In genomic region chr11:113447621-113448310, GRCh38 we compare ENCODE assay signal across 15 cellular contexts. TPM values are rescaled to one million over a fixed set of nuclear protein-coding genes. Genes with fewer than 3 reads are reported as not detected.
A peak's percentile ranks its signal among the peaks of the same experiment; 100 is the strongest.
DNase-seq lines count a peak whose midpoint lies in the region; TF ChIP-seq lines count a peak whose summit lies in the region.
"Had no signal": no experiment of that assay in that cellular context is flagged by ENCODE, and none has a peak within 500 bp of the region (broad histone marks: within the 10 kb centered on the region; RNA-seq: fewer than 3 reads in every experiment).

No MANE protein-coding gene starts in this region.

- DNase-seq in AG10803 (ENCODE audit: low read depth) (peak; percentile 6), HS-5 (ENCODE audit: low read depth) (peak; percentile 24), glomerular visceral epithelial cell (ENCODE audit: extremely low spot score) (peak; percentile 33), coronary artery (ENCODE audit: low spot score) (no peak), mesenteric fat pad (ENCODE audit: low spot score) (no peak)
- peak; percentile 16 for DNase-seq in activated CD4-positive, alpha-beta memory T cell treated with anti-CD3 and anti-CD28 coated beads for 36 hours
- no peak for DNase-seq in activated CD4-positive, CD25-positive, alpha-beta regulatory T cell treated with anti-CD3 and anti-CD28 coated beads, Interleukin-2, amount 50 U/mL, for 72 hours
- no peak for DNase-seq in activated naive CD4-positive, alpha-beta T cell treated with anti-CD3 and anti-CD28 coated beads, Interleukin-2, amount 10 ng/mL, durations not matched to agents 7 days and 5 days
- DNase-seq: activated CD4-positive, alpha-beta T cell treated with anti-CD3 and anti-CD28 coated beads, Interleukin-2, amount 50 U/mL, for 4 hours; KG1; right cardiac atrium; testis had no signal

- H3K27me3 Mint-ChIP-seq in activated CD4-positive, alpha-beta memory T cell treated with anti-CD3 and anti-CD28 coated beads for 36 hours, result peaks cover 8% of the 10 kb centered on the region
- H3K27me3 Mint-ChIP-seq in activated naive CD4-positive, alpha-beta T cell treated with anti-CD3 and anti-CD28 coated beads, Interleukin-2, amount 10 ng/mL, durations not matched to agents 7 days and 5 days, result peaks cover 16% of the 10 kb centered on the region

- CTCF ChIA-PET in activated CD4-positive, alpha-beta memory T cell treated with anti-CD3 and anti-CD28 coated beads for 36 hours (lab: Charles Lee), result no interaction called here
- CTCF ChIA-PET in activated naive CD4-positive, alpha-beta T cell treated with anti-CD3 and anti-CD28 coated beads, Interleukin-2, amount 10 ng/mL, durations not matched to agents 7 days and 5 days (lab: Charles Lee), result no interaction called here

- POLR2A ChIA-PET in activated CD4-positive, alpha-beta memory T cell treated with anti-CD3 and anti-CD28 coated beads for 36 hours (lab: Charles Lee), result no interaction called here

- no peak overlapping the region for H3K27ac ChIP-seq in coronary artery
- H3K27ac ChIP-seq: testis had no signal

- no peak overlapping the region for H3K4me3 Mint-ChIP-seq in activated CD4-positive, alpha-beta memory T cell treated with anti-CD3 and anti-CD28 coated beads for 36 hours
- no peak overlapping the region for H3K4me3 Mint-ChIP-seq in activated naive CD4-positive, alpha-beta T cell treated with anti-CD3 and anti-CD28 coated beads, Interleukin-2, amount 10 ng/mL, durations not matched to agents 7 days and 5 days
- H3K4me3 Mint-ChIP-seq: CD14-positive monocyte had no signal

- no peak overlapping the region for H3K4me3 ChIP-seq in AG10803 (ENCODE audit: low read length)
- H3K4me3 ChIP-seq in coronary artery, result no peak overlapping the region
- H3K4me3 ChIP-seq: adrenal gland, testis had no signal

- TF ChIP-seq CTCF in AG10803 (conservative IDR thresholded peaks at IDR 0.05; ENCODE audit: low read length) (no peak), coronary artery (IDR thresholded peaks at IDR 0.05) (no peak)

- intact Hi-C loops in activated CD4-positive, alpha-beta memory T cell treated with anti-CD3 and anti-CD28 coated beads for 36 hours (cut with micrococcal nuclease), result no loop called here

- peaks cover 3% of the 10 kb centered on the region for H3K4me1 Mint-ChIP-seq in activated CD4-positive, alpha-beta memory T cell treated with anti-CD3 and anti-CD28 coated beads for 36 hours (ENCODE audit: low read depth)
- no peaks in the 10 kb centered on the region for H3K4me1 Mint-ChIP-seq in activated naive CD4-positive, alpha-beta T cell treated with anti-CD3 and anti-CD28 coated beads, Interleukin-2, amount 10 ng/mL, durations not matched to agents 7 days and 5 days
- H3K4me1 Mint-ChIP-seq: CD14-positive monocyte had no signal

- no peaks in the 10 kb centered on the region for H3K9me3 Mint-ChIP-seq in activated CD4-positive, alpha-beta memory T cell treated with anti-CD3 and anti-CD28 coated beads for 36 hours
- no peaks in the 10 kb centered on the region for H3K9me3 Mint-ChIP-seq in activated naive CD4-positive, alpha-beta T cell treated with anti-CD3 and anti-CD28 coated beads, Interleukin-2, amount 10 ng/mL, durations not matched to agents 7 days and 5 days
- H3K9me3 Mint-ChIP-seq: CD14-positive monocyte had no signal

- H3K36me3 Mint-ChIP-seq in activated CD4-positive, alpha-beta memory T cell treated with anti-CD3 and anti-CD28 coated beads for 36 hours, result no peaks in the 10 kb centered on the region
- H3K36me3 Mint-ChIP-seq in activated naive CD4-positive, alpha-beta T cell treated with anti-CD3 and anti-CD28 coated beads, Interleukin-2, amount 10 ng/mL, durations not matched to agents 7 days and 5 days, result no peaks in the 10 kb centered on the region
- H3K36me3 Mint-ChIP-seq: CD14-positive monocyte had no signal

- no peak overlapping the region for H3K27ac Mint-ChIP-seq in activated CD4-positive, alpha-beta memory T cell treated with anti-CD3 and anti-CD28 coated beads for 36 hours
- no peak overlapping the region for H3K27ac Mint-ChIP-seq in activated naive CD4-positive, alpha-beta T cell treated with anti-CD3 and anti-CD28 coated beads, Interleukin-2, amount 10 ng/mL, durations not matched to agents 7 days and 5 days
- H3K27ac Mint-ChIP-seq: CD14-positive monocyte had no signal

RNA-seq across cellular contexts. Expression of gene DRD2, which starts 27.4 kb away (rescaled TPM):
- total RNA-seq in activated CD4-positive, alpha-beta memory T cell treated with anti-CD3 and anti-CD28 coated beads for 36 hours, result not detected
- total RNA-seq in mesenteric fat pad, result not detected
- total RNA-seq: endothelial cell of umbilical vein, right cardiac atrium had no signal

Comparison
In these comparisons a context has a peak if more than half of its experiments do, and no peak if none do; other contexts are left out.
1. DNase-seq: peak in AG10803 (single experiment), HS-5 (single experiment), activated CD4-positive, alpha-beta memory T cell treated with anti-CD3 and anti-CD28 coated beads for 36 hours (single experiment) and glomerular visceral epithelial cell (single experiment); none in coronary artery (single experiment), activated CD4-positive, CD25-positive, alpha-beta regulatory T cell treated with anti-CD3 and anti-CD28 coated beads, Interleukin-2, amount 50 U/mL, for 72 hours (single experiment), mesenteric fat pad (single experiment) and activated naive CD4-positive, alpha-beta T cell treated with anti-CD3 and anti-CD28 coated beads, Interleukin-2, amount 10 ng/mL, durations not matched to agents 7 days and 5 days (single experiment).